22 cellular contexts compared by ENCODE assay signal in genomic region chr3:34583451-34583850, GRCh38.
"Had no signal": no experiment of that assay in that cellular context is flagged by ENCODE, and none has a peak within 500 bp of the region (broad histone marks: within the 10 kb centered on the region; RNA-seq: fewer than 3 reads in every experiment).

No MANE protein-coding gene starts in this region.

- H3K36me3 ChIP-seq: esophagus squamous epithelium, gastrocnemius medialis, heart right ventricle, left lung, lower lobe of right lung had no signal

- H3K9me3 ChIP-seq: esophagus squamous epithelium, gastrocnemius medialis, lower lobe of right lung, mucosa of descending colon had no signal

- H3K27ac ChIP-seq: epithelial cell of prostate, esophagus squamous epithelium, gastrocnemius medialis, heart right ventricle, left lung, lower lobe of right lung had no signal

- H3K4me1 ChIP-seq: esophagus squamous epithelium, gastrocnemius medialis, heart right ventricle, left lung, lower lobe of right lung had no signal

- H3K4me3 ChIP-seq: esophagus squamous epithelium, gastrocnemius medialis, heart right ventricle, left lung, lower lobe of right lung, mucosa of descending colon had no signal

- DNase-seq: cortex of kidney; effector CD8-positive, alpha-beta T cell; effector memory CD8-positive, alpha-beta T cell; endodermal cell; erythroblast; esophagus squamous epithelium; foreskin fibroblast; foreskin melanocyte; gastrocnemius medialis; glutamatergic neuron; head of caudate nucleus; heart right ventricle; hippocampal formation; left cardiac atrium; left lung; left ventricle myocardium superior; lower lobe of right lung; mesenchymal stem cell; mucosa of descending colon; naive B cell; naive thymus-derived CD8-positive, alpha-beta T cell had no signal

- H3K27me3 ChIP-seq: esophagus squamous epithelium, gastrocnemius medialis, left lung had no signal
